13 cellular contexts compared by ENCODE assay signal in genomic region chr6:119476554-119476953, GRCh38.
DNase-seq lines count a peak whose midpoint lies in the region; ATAC-seq, FAIRE-seq and TF ChIP-seq lines count a peak whose summit lies in the region.
"Had no signal": no experiment of that assay in that cellular context is flagged by ENCODE, and none has a peak within 500 bp of the region (broad histone marks: within the 10 kb centered on the region; RNA-seq: fewer than 3 reads in every experiment).

No MANE protein-coding gene starts in this region.

- no peak for DNase-seq in ascending aorta (ENCODE audit: low spot score in 2 of 2)
- DNase-seq in NCI-H1417 (lab: John Stamatoyannopoulos, UW), result no peak
- no peak for DNase-seq in retina
- DNase-seq in spleen, result no peak
- DNase-seq: CD4-positive, alpha-beta memory T cell; gastrocnemius medialis; SW 1271 had no signal

- H3K36me3 ChIP-seq in ascending aorta, result no peaks in the 10 kb centered on the region
- no peaks in the 10 kb centered on the region for H3K36me3 ChIP-seq in spleen
- H3K36me3 ChIP-seq: gastrocnemius medialis, right atrium auricular region had no signal

- peaks cover 0 to 13% of the 10 kb centered on the region in 2 donors for H3K9me3 ChIP-seq in ascending aorta
- H3K9me3 ChIP-seq in spleen, result peaks cover 0 to 17% (median 2%) of the 10 kb centered on the region in 8 donors
- H3K9me3 ChIP-seq: gastrocnemius medialis, right atrium auricular region had no signal

- intact Hi-C loops in ascending aorta (cut with DNase I) (no loop called here), spleen (cut with DNase I; ENCODE audit: low total_unique reads) (no loop called here)

- H3K4me1 ChIP-seq in ascending aorta (no peaks in the 10 kb centered on the region), spleen (peaks cover 0 to 13% (median 6%) of the 10 kb centered on the region in 6 donors)
- H3K4me1 ChIP-seq: gastrocnemius medialis, right atrium auricular region had no signal

- no peaks in the 10 kb centered on the region for H3K27me3 ChIP-seq in ascending aorta
- no peaks in the 10 kb centered on the region for H3K27me3 ChIP-seq in spleen (replicated peaks in 1 of 7)
- H3K27me3 ChIP-seq: gastrocnemius medialis, right atrium auricular region had no signal

- no peak overlapping the region for H3K27ac ChIP-seq in ascending aorta
- peak overlapping the region in 3 of 8 donors; percentile 25 to 29 (median 28) for H3K27ac ChIP-seq in spleen
- H3K27ac ChIP-seq: gastrocnemius medialis, right atrium auricular region had no signal

- FAIRE-seq in endometrium (lab: Jason Lieb, UNC), result peak; percentile 70
- FAIRE-seq: GM12892 had no signal

- TF ChIP-seq POLR2A in spleen (IDR thresholded peaks at IDR 0.05), result no peak

- TF ChIP-seq CTCF in ascending aorta (IDR thresholded peaks at IDR 0.05) (no peak), spleen (IDR thresholded peaks at IDR 0.05 in 8 of 11, conservative IDR thresholded peaks at IDR 0.05 in 3 of 11) (no peak)

- 47 to 69% (median 59%) methylated on average over 4 of the region's 4 CpGs for WGBS in spleen, 5 donors

- ATAC-seq in GM18519 (IDR thresholded peaks at IDR 0.05; ENCODE audit: low FRiP score, unreplicated experiment) (peak; percentile 93), GM21528 (IDR thresholded peaks at IDR 0.05; ENCODE audit: low FRiP score, unreplicated experiment) (peak; percentile 75), HG03139 (IDR thresholded peaks at IDR 0.05; ENCODE audit: unreplicated experiment) (peak; percentile 83)
- ATAC-seq: gastrocnemius medialis had no signal

- H3K4me3 ChIP-seq in ascending aorta (no peak overlapping the region), spleen (no peak overlapping the region)
- H3K4me3 ChIP-seq: gastrocnemius medialis, right atrium auricular region had no signal
